ENCODE assay signal across 8 cellular contexts in the genomic region with DNA sequence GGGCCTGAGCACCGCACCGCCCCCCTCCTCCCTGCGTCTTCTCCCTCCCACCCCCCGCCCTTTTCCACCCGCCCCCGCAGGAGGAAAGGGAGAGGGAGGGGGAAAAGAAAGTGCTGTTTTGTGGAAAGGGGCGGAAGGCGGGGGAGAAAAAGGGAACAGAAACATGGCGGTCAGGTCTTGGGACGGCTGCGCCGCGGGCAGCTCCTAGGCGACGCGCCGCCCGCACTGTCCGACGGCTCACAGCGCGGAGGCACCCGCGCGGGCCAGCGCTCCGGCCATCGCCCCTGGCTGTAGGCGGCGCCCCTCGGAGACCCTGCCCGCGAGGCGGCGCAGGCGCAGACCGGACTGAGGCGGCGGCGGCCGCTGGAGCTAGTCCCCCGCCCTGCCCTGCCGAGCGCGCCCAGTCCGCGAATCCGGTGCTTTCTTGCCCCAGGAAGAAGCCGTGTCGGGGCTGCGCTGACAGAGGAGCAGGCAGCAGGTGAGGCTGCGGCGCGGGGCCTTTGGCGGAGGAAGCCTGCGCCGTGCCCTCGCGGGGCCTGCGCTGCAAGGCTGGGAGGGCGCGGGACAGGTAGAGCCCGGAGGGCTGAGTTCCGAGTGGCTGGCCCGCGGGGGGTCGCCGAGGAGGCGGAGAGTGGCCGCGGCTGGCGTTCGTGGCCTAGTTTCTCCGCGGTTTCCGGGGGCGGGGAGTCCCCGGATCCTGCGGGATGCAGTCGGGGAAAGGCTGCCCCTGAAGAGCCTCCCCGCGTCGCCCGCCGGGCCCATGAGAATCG. TPM values are rescaled to one million over a fixed set of nuclear protein-coding genes. Genes with fewer than 3 reads are reported as not detected.
A peak's percentile ranks its signal among the peaks of the same experiment; 100 is the strongest.
DNase-seq lines count a peak whose midpoint lies in the region; ATAC-seq, FAIRE-seq and TF ChIP-seq lines count a peak whose summit lies in the region.

A gene (plus strand): TSS at position 338 of the 770 bp plus-strand sequence. CDS start 45,482 bp downstream, outside the sequence.

- peaks cover 56% of the 10 kb centered on the region for H3K79me2 ChIP-seq in Loucy (ENCODE audit: insufficient read depth, low read length)

- peak; percentile 82 for DNase-seq in GF-D8 (lab: John Stamatoyannopoulos, UW)
- DNase-seq in H54 (ENCODE audit: insufficient read length, low spot score) = peak; percentile 62
- DNase-seq in SJCRH30 = peak; percentile 86 to 87
- DNase-seq in activated naive CD4-positive, alpha-beta T cell (lab: John Stamatoyannopoulos, UW) = peak; percentile 50 to 73 (median 59)
- DNase-seq in non-pigmented ciliary epithelial cell (ENCODE audit: low read depth) = peak; percentile 35
- DNase-seq in superior temporal gyrus (ENCODE audit: extremely low spot score) = peak; percentile 75

- no peaks in the 10 kb centered on the region for H3K27me3 ChIP-seq in Loucy (ENCODE audit: insufficient read depth, low read length, poor library complexity, severe bottlenecking)
- no peaks in the 10 kb centered on the region for H3K27me3 ChIP-seq in SJCRH30
- H3K27me3 ChIP-seq in gastroesophageal sphincter = no peaks in the 10 kb centered on the region

- H3K4me2 ChIP-seq in Loucy (ENCODE audit: low read depth, low read length, poor library complexity, severe bottlenecking) = peak within 1 kb of the TSS; percentile 91

- H3F3A ChIP-seq in Loucy (ENCODE audit: low read depth) = no peaks in the 10 kb centered on the region

- H2AFZ ChIP-seq in Loucy (ENCODE audit: low read length) = peak within 1 kb of the TSS; percentile 96

- no peak for TF ChIP-seq EP300 in gastroesophageal sphincter (IDR thresholded peaks at IDR 0.05)

- H3K4me1 ChIP-seq in Loucy (ENCODE audit: insufficient read depth, low read length, poor library complexity, severe bottlenecking) = peaks cover 30% of the 10 kb centered on the region
- no peaks in the 10 kb centered on the region for H3K4me1 ChIP-seq in SJCRH30
- H3K4me1 ChIP-seq in gastroesophageal sphincter = peaks cover 0 to 48% (median 8%) of the 10 kb centered on the region in 3 donors

- H4K20me1 ChIP-seq in Loucy (ENCODE audit: insufficient read depth, low read length, poor library complexity, severe bottlenecking) = peaks cover 32% of the 10 kb centered on the region

- H3K4me3 ChIP-seq in Loucy (ENCODE audit: low read length, poor library complexity, severe bottlenecking) (peak within 1 kb of the TSS; percentile 85), SJCRH30 (peak within 1 kb of the TSS; percentile 95), gastroesophageal sphincter (peak within 1 kb of the TSS; percentile 79 to 98)

- peak; percentile 92 for ATAC-seq in gastroesophageal sphincter

- TF ChIP-seq CTCF in Loucy (conservative IDR thresholded peaks at IDR 0.05; ENCODE audit: low read length) = no peak
- TF ChIP-seq CTCF in gastroesophageal sphincter (IDR thresholded peaks at IDR 0.05) = peak in 3 of 4 experiments; percentile 38 to 45 (median 38)

- WGBS in gastroesophageal sphincter (ENCODE audit: low coverage in 1 of 2), 2 donors = 0% methylated on average over 8 of the region's 86 CpGs; no CpG with 5 or more reads in 1 of the 2 donors

- FAIRE-seq in H54 (lab: Jason Lieb, UNC) = no peak

- H3K36me3 ChIP-seq in Loucy (ENCODE audit: insufficient read depth, low read length) (no peaks in the 10 kb centered on the region), SJCRH30 (no peaks in the 10 kb centered on the region), gastroesophageal sphincter (no peaks in the 10 kb centered on the region)

- no peaks in the 10 kb centered on the region for H3K9me2 ChIP-seq in Loucy (replicated peaks; ENCODE audit: low read depth, low read length)

- TF ChIP-seq POLR2A in H54 (IDR thresholded peaks at IDR 0.05; ENCODE audit: low read depth, low read length) (peak; percentile 53), gastroesophageal sphincter (IDR thresholded peaks at IDR 0.05) (peak; percentile 71 to 82)

- peak within 1 kb of the TSS; percentile 48 for H3K27ac ChIP-seq in SJCRH30
- H3K27ac ChIP-seq in gastroesophageal sphincter = peak within 1 kb of the TSS; percentile 84 to 99 (median 97)

- H3K9me3 ChIP-seq in Loucy (ENCODE audit: insufficient read depth, low read depth, low read length) (no peaks in the 10 kb centered on the region), SJCRH30 (replicated peaks) (no peaks in the 10 kb centered on the region), gastroesophageal sphincter (no peaks in the 10 kb centered on the region)

- H3K9ac ChIP-seq in Loucy (ENCODE audit: low read depth, low read length, poor library complexity, severe bottlenecking) = peak within 1 kb of the TSS; percentile 88

RNA-seq across cellular contexts. Expression of the gene that starts here (rescaled TPM):
- total RNA-seq in SJCRH30 (2014; rRNA removed; shearing (Covaris generic)) = 16.5 and 17.4 TPM in 2 replicates
- total RNA-seq in gastroesophageal sphincter = 100 to 1,000 TPM in 1 of 4 donors, 10 to 100 TPM in 3; 72.9 to 117 (median 81.9) TPM

Comparison
In these comparisons a context has a peak if more than half of its experiments do, and no peak if none do; other contexts are left out.
1. Peak in every context shown above with its lines: DNase-seq, ATAC-seq, H3K4me3 ChIP-seq and H3K27ac ChIP-seq.
2. DNase-seq: peak in every context shown above with its lines; median percentile 86 in SJCRH30; 82 in GF-D8; 75 in superior temporal gyrus; 62 in H54; 59 in activated naive CD4-positive, alpha-beta T cell; 35 in non-pigmented ciliary epithelial cell.